Comparison of ENCODE assay signal across 30 cellular contexts in genomic region chr17:41581366-41582060, GRCh38. TPM values are rescaled to one million over a fixed set of nuclear protein-coding genes. Genes with fewer than 3 reads are reported as not detected.
DNase-seq lines count a peak whose midpoint lies in the region; ATAC-seq and TF ChIP-seq lines count a peak whose summit lies in the region.
"Had no signal": no experiment of that assay in that cellular context is flagged by ENCODE, and none has a peak within 500 bp of the region (broad histone marks: within the 10 kb centered on the region; RNA-seq: fewer than 3 reads in every experiment).

No MANE protein-coding gene starts in this region.

- peak overlapping the region; percentile 97 for H3K27ac Mint-ChIP-seq in MCF 10A (ENCODE audit: low read depth, unreplicated experiment)
- H3K27ac Mint-ChIP-seq: CD14-positive monocyte; CD8-positive, alpha-beta memory T cell had no signal

- TF ChIP-seq POLR2A in HCT116 (IDR thresholded peaks at IDR 0.05; ENCODE audit: borderline replicate concordance, extremely low read depth, insufficient read depth, insufficient read length), result no peak
- TF ChIP-seq POLR2A in esophagus squamous epithelium (IDR thresholded peaks at IDR 0.05), result no peak
- no peak for TF ChIP-seq POLR2A in suprapubic skin (IDR thresholded peaks at IDR 0.05)

- RAD21 ChIA-PET in HCT116 (lab: Charles Lee; ENCODE audit: low non-redundant PET in 1 of 2, low total read pairs in 2 of 2, uncharacterized antibody in 2 of 2, unreplicated experiment in 2 of 2), result interaction anchor here in 1 of 2 experiments (0.8 kb wide), 1 partner anchor 67 kb away, joined by 4 read pairs; no protein-coding TSS in a partner anchor

- H3K27me3 Mint-ChIP-seq in MCF 10A (ENCODE audit: insufficient read depth, unreplicated experiment), result no peaks in the 10 kb centered on the region

- intact Hi-C loops in HCT116 (cut with micrococcal nuclease) (no loop called here), MCF 10A (cut with micrococcal nuclease) (no loop called here), esophagus squamous epithelium (cut with DNase I) (loop anchor here (5.0 kb wide), 1 partner anchor 66 kb away; no protein-coding TSS in a partner anchor)

- DNase-seq in HCT116 (ENCODE audit: low read depth, low spot score) (no peak), MCF 10A (ENCODE audit: unreplicated experiment) (no peak), esophagus squamous epithelium (lab: John Stamatoyannopoulos, UW) (no peak), suprapubic skin (ENCODE audit: low spot score in 2 of 2) (no peak), osteoblast (ENCODE audit: insufficient read length, low spot score, missing footprints) (no peak), amygdala (lab: John Stamatoyannopoulos, UW) (no peak)
- DNase-seq: 8988T; ACHN; BE2C; CD8-positive, alpha-beta memory T cell; DMS 273 treated with DMSO at 0.1 percent for 48 hours; DMS79 treated with DMSO at 0.1 percent for 48 hours; GF-D8; MG63; NCI-H1105 treated with DMSO at 0.1 percent for 48 hours; NCI-H1930; NCI-H2107; NCI-H446; NCI-H524 treated with DMSO at 0.1 percent for 48 hours; NCI-H774; NK-92 treated with Interleukin-12 subunit alpha and Interleukin-12 subunit beta, amount 100 ng/mL, for 24 hours; SIG-M5 had no signal

- no peak for TF ChIP-seq EP300 in suprapubic skin (IDR thresholded peaks at IDR 0.05)

- peaks cover 22 to 44% of the 10 kb centered on the region in 2 experiments for H3K4me1 ChIP-seq in HCT116 (ENCODE audit: control insufficient read depth in 1 of 2, insufficient read depth in 2 of 2, low read length in 2 of 2)
- H3K4me1 ChIP-seq in esophagus squamous epithelium, result peaks cover 0 to 73% (median 17%) of the 10 kb centered on the region in 3 donors
- peaks cover 27% of the 10 kb centered on the region for H3K4me1 ChIP-seq in suprapubic skin
- peaks cover 3% of the 10 kb centered on the region for H3K4me1 ChIP-seq in osteoblast (ENCODE audit: insufficient read depth, low read length)

- H3K36me3 ChIP-seq in HCT116 (ENCODE audit: control insufficient read depth in 1 of 2, insufficient read depth in 2 of 2, low read length in 2 of 2) (no peaks in the 10 kb centered on the region), esophagus squamous epithelium (no peaks in the 10 kb centered on the region), suprapubic skin (no peaks in the 10 kb centered on the region), osteoblast (ENCODE audit: insufficient read depth, low read length) (no peaks in the 10 kb centered on the region)
- H3K36me3 ChIP-seq: BE2C, MG63 had no signal

- H3K79me2 ChIP-seq in HCT116 (ENCODE audit: insufficient read depth, low read length) (no peaks in the 10 kb centered on the region), osteoblast (ENCODE audit: insufficient read depth, low read length) (no peaks in the 10 kb centered on the region)

- ATAC-seq in HCT116 (no peak), HG03280 (IDR thresholded peaks at IDR 0.05; ENCODE audit: unreplicated experiment) (no peak), HG03095 (IDR thresholded peaks at IDR 0.05; ENCODE audit: unreplicated experiment) (no peak)
- ATAC-seq: K562, Panc1 had no signal

- H3K36me3 Mint-ChIP-seq in MCF 10A (ENCODE audit: insufficient read depth, unreplicated experiment), result peaks cover 61% of the 10 kb centered on the region
- H3K36me3 Mint-ChIP-seq: CD14-positive monocyte; CD8-positive, alpha-beta memory T cell had no signal

- BruUV-seq in HCT116 (replicated peaks; lab: Mats Ljungman, UMichigan) (no TSS peak), MCF 10A (replicated peaks; lab: Mats Ljungman, UMichigan) (no TSS peak)

- peaks cover 66% of the 10 kb centered on the region for H3K4me1 Mint-ChIP-seq in MCF 10A (ENCODE audit: insufficient read depth, unreplicated experiment)

- WGBS in esophagus squamous epithelium, 2 donors, result 33 to 37% methylated on average over 3 to 4 of the region's 4 CpGs
- WGBS in suprapubic skin, result 46% methylated on average over 3 of the region's 4 CpGs

- no peak overlapping the region for H3K9ac ChIP-seq in HCT116 (ENCODE audit: low read length)

- H4K20me1 ChIP-seq in HCT116 (ENCODE audit: insufficient read depth) (no peaks in the 10 kb centered on the region), osteoblast (ENCODE audit: insufficient read depth, low read length) (no peaks in the 10 kb centered on the region)

- no peak for TF ChIP-seq CTCF in HCT116 (IDR thresholded peaks at IDR 0.05 in 2 of 3, conservative IDR thresholded peaks at IDR 0.05 in 1 of 3; ENCODE audit: borderline replicate concordance in 1 of 3, insufficient read depth in 1 of 3, low read depth in 2 of 3, low read length in 2 of 3)
- TF ChIP-seq CTCF in MCF 10A (IDR thresholded peaks at IDR 0.05; ENCODE audit: unreplicated experiment), result no peak
- no peak for TF ChIP-seq CTCF in esophagus squamous epithelium (IDR thresholded peaks at IDR 0.05)
- TF ChIP-seq CTCF in suprapubic skin (IDR thresholded peaks at IDR 0.05), result no peak
- TF ChIP-seq CTCF in osteoblast (IDR thresholded peaks at IDR 0.05; ENCODE audit: extremely low read depth, low read depth, low read length), result no peak

- no peak overlapping the region for H3K27ac ChIP-seq in HCT116 (ENCODE audit: low read depth, low read length)
- H3K27ac ChIP-seq in esophagus squamous epithelium, result peak overlapping the region; percentile 0 to 81 (median 66)
- H3K27ac ChIP-seq in suprapubic skin, result peak overlapping the region; percentile 84
- no peak overlapping the region for H3K27ac ChIP-seq in osteoblast (ENCODE audit: low read depth, low read length)
- H3K27ac ChIP-seq: SK-N-MC had no signal

- H3K9me3 ChIP-seq in HCT116 (ENCODE audit: control insufficient read depth in 1 of 2, insufficient read depth in 1 of 2, low read depth in 1 of 2, low read length in 2 of 2) (no peaks in the 10 kb centered on the region), esophagus squamous epithelium (no peaks in the 10 kb centered on the region), suprapubic skin (no peaks in the 10 kb centered on the region), osteoblast (ENCODE audit: low read depth, low read length) (no peaks in the 10 kb centered on the region)
- H3K9me3 ChIP-seq: BE2C, MG63 had no signal

- H3K9me3 Mint-ChIP-seq in MCF 10A (ENCODE audit: unreplicated experiment), result no peaks in the 10 kb centered on the region
- H3K9me3 Mint-ChIP-seq: CD14-positive monocyte; CD8-positive, alpha-beta memory T cell had no signal

- H3K9me2 ChIP-seq in HCT116 (ENCODE audit: insufficient read depth), result no peaks in the 10 kb centered on the region

- H3K4me2 ChIP-seq in HCT116 (ENCODE audit: low read length) (peak overlapping the region; percentile 84), osteoblast (ENCODE audit: insufficient read depth, low read length) (no peak overlapping the region)

- POLR2A ChIA-PET in HCT116 (lab: Charles Lee) (no interaction called here), MCF 10A (lab: Yijun Ruan, JAX) (interaction anchor here (0.7 to 2.4 kb wide), 12 partner anchors 9 to 752 kb away, joined by 3 to 10 read pairs (median 4); partner anchors contain the start of gene KRT17)

- H3K27me3 ChIP-seq in HCT116 (ENCODE audit: insufficient read depth, low read length) (no peaks in the 10 kb centered on the region), esophagus squamous epithelium (peaks cover 0 to 51% (median 0%) of the 10 kb centered on the region in 4 donors), suprapubic skin (peaks cover 4% of the 10 kb centered on the region), osteoblast (ENCODE audit: insufficient read depth, low read length) (peaks cover 21% of the 10 kb centered on the region)
- H3K27me3 ChIP-seq: BE2C, MG63 had no signal

- H2AFZ ChIP-seq in HCT116 (ENCODE audit: low read depth, low read length, poor library complexity, severe bottlenecking), result no peak overlapping the region
- H2AFZ ChIP-seq in osteoblast (ENCODE audit: low read length), result no peak overlapping the region

- no peak for TF ChIP-seq RAD21 in HCT116 (IDR thresholded peaks at IDR 0.05; ENCODE audit: low read depth)

- CTCF ChIA-PET in HCT116 (lab: Charles Lee), result interaction anchor here (0.8 to 1.8 kb wide), 4 partner anchors 33 to 81 kb away, joined by 3 to 5 read pairs (median 4); no protein-coding TSS in a partner anchor
- CTCF ChIA-PET in MCF 10A (lab: Yijun Ruan, JAX), result interaction anchor here (0.5 to 3.8 kb wide), 13 partner anchors 10 to 759 kb away, joined by 3 to 17 read pairs (median 5); partner anchors contain the start of genes KRT10 and KRT17

- no peak overlapping the region for H3K4me3 ChIP-seq in HCT116 (replicated peaks in 1 of 2; ENCODE audit: low read depth in 1 of 2, low read length in 2 of 2)
- no peak overlapping the region for H3K4me3 ChIP-seq in esophagus squamous epithelium
- peak overlapping the region; percentile 49 for H3K4me3 ChIP-seq in suprapubic skin
- no peak overlapping the region for H3K4me3 ChIP-seq in osteoblast (ENCODE audit: insufficient read depth, low read length)
- H3K4me3 ChIP-seq: K562, MG63, SK-N-MC had no signal

- peak overlapping the region; percentile 86 for H3K4me3 Mint-ChIP-seq in MCF 10A (ENCODE audit: unreplicated experiment)
- H3K4me3 Mint-ChIP-seq: CD14-positive monocyte; CD8-positive, alpha-beta memory T cell had no signal

RNA-seq across cellular contexts. Expression of gene KRT14, which starts 5.2 kb away (rescaled TPM):
- total RNA-seq in HCT116 (2021; ENCODE audit: unreplicated experiment) (not detected), MCF 10A (2022) (696 and 1,755 TPM in 2 replicates), esophagus squamous epithelium (1,000 to 10,000 TPM in 2 of 4 donors, 100 to 1,000 TPM in 2; 115 to 7,717 (median 1,579) TPM), suprapubic skin (over 10,000 TPM in 2 of 4 donors, 1,000 to 10,000 TPM in 2; 7,400 to 12,534 (median 10,685) TPM), osteoblast (12.3 and 23.0 TPM in 2 replicates)
- polyA plus RNA-seq in HCT116 (2012), result 0.09 and 0.30 TPM in 2 replicates
- total RNA-seq: CD8-positive, alpha-beta memory T cell; H1; K562; LHCN-M2 had no signal
- polyA plus RNA-seq: CD14-positive monocyte; CD8-positive, alpha-beta memory T cell had no signal

RNA-seq across cellular contexts. Expression of gene KRT9, which starts 9.7 kb away (rescaled TPM):
- total RNA-seq in HCT116 (2021; ENCODE audit: unreplicated experiment), result 0.15 TPM
- polyA plus RNA-seq in HCT116 (2012), result 0.14 and 0.18 TPM in 2 replicates
- total RNA-seq in MCF 10A (2022), result 0.21 and 0.27 TPM in 2 replicates
- total RNA-seq in esophagus squamous epithelium, result under 1 TPM in 2 of 4 donors, not detected in 2; 0.19 to 0.61 TPM
- 1 to 10 TPM in 1 of 4 donors, under 1 TPM in 3; 0.68 to 1.6 (median 0.82) TPM for total RNA-seq in suprapubic skin
- not detected in 2 replicates for total RNA-seq in osteoblast
- total RNA-seq: CD8-positive, alpha-beta memory T cell; H1; K562; LHCN-M2 had no signal
- polyA plus RNA-seq: CD14-positive monocyte; CD8-positive, alpha-beta memory T cell; H1 had no signal

RNA-seq across cellular contexts. Expression of gene KRT16, which starts 31.1 kb away (rescaled TPM):
- total RNA-seq in HCT116 (2021; ENCODE audit: unreplicated experiment) (0.61 TPM), MCF 10A (2022) (74.5 and 109 TPM in 2 replicates), esophagus squamous epithelium (1,000 to 10,000 TPM in 2 of 4 donors, 100 to 1,000 TPM in 2; 156 to 6,712 (median 1,275) TPM), suprapubic skin (100 to 1,000 TPM in 3 of 4 donors, 10 to 100 TPM in 1; 65.7 to 772 (median 341) TPM), osteoblast (4.3 and 5.6 TPM in 2 replicates)
- polyA plus RNA-seq in HCT116 (2012), result 3.0 and 4.7 TPM in 2 replicates
- total RNA-seq: CD8-positive, alpha-beta memory T cell; H1; K562; LHCN-M2 had no signal
- polyA plus RNA-seq: CD14-positive monocyte; CD8-positive, alpha-beta memory T cell; H1 had no signal

RNA-seq across cellular contexts. Expression of gene KRT17, which starts 42.9 kb away (rescaled TPM):
- not detected for total RNA-seq in HCT116 (2021; ENCODE audit: unreplicated experiment)
- 0.20 and 0.25 TPM in 2 replicates for polyA plus RNA-seq in HCT116 (2012)
- 1,990 and 4,105 TPM in 2 replicates for total RNA-seq in MCF 10A (2022)
- total RNA-seq in esophagus squamous epithelium, result 1,000 to 10,000 TPM in 1 of 4 donors, 10 to 100 TPM in 3; 45.8 to 2,552 (median 75.7) TPM
- 1,000 to 10,000 TPM in 2 of 4 donors, 100 to 1,000 TPM in 2; 434 to 2,751 (median 1,314) TPM for total RNA-seq in suprapubic skin
- 4.3 and 4.7 TPM in 2 replicates for total RNA-seq in osteoblast
- polyA plus RNA-seq: CD14-positive monocyte; CD8-positive, alpha-beta memory T cell had no signal

RNA-seq across cellular contexts. Expression of gene KRT19, which starts 53.4 kb away (rescaled TPM):
- total RNA-seq in HCT116 (2021; ENCODE audit: unreplicated experiment) (1,248 TPM), MCF 10A (2022) (0.68 TPM in 1 of 2 replicates, not detected in the other), esophagus squamous epithelium (1,000 to 10,000 TPM in 2 of 4 donors, 100 to 1,000 TPM in 2; 589 to 1,442 (median 1,001) TPM), suprapubic skin (100 to 1,000 TPM; 180 to 307 (median 215) TPM), osteoblast (68.8 and 69.0 TPM in 2 replicates)
- 2,498 and 2,504 TPM in 2 replicates for polyA plus RNA-seq in HCT116 (2012)
- total RNA-seq: CD8-positive, alpha-beta memory T cell; LHCN-M2 had no signal
- polyA plus RNA-seq: CD14-positive monocyte; CD8-positive, alpha-beta memory T cell had no signal

Comparison
In these comparisons a context has a peak if more than half of its experiments do, and no peak if none do; other contexts are left out.
1. H3K27ac ChIP-seq: peak in esophagus squamous epithelium (4 of 4) and suprapubic skin (single experiment); none in HCT116 (single experiment) and osteoblast (single experiment).
2. RNA of gene KRT14, which starts 5.2 kb away (total RNA-seq): 7,400 to 12,534 TPM in suprapubic skin, 115 to 7,717 TPM in esophagus squamous epithelium, 696 to 1,755 TPM in MCF 10A and 12.3 to 23.0 TPM in osteoblast; not detected in HCT116 (single experiment); every median in the first group is over 10 times any median in the second.
3. RNA of gene KRT16, which starts 31.1 kb away (total RNA-seq): 156 to 6,712 TPM in esophagus squamous epithelium, 65.7 to 772 TPM in suprapubic skin and 74.5 to 109 TPM in MCF 10A; 4.3 to 5.6 TPM in osteoblast and 0.61 TPM in HCT116 (single experiment); every median in the first group is over 10 times any median in the second.